7 cellular contexts compared by ENCODE assay signal in the genomic region with DNA sequence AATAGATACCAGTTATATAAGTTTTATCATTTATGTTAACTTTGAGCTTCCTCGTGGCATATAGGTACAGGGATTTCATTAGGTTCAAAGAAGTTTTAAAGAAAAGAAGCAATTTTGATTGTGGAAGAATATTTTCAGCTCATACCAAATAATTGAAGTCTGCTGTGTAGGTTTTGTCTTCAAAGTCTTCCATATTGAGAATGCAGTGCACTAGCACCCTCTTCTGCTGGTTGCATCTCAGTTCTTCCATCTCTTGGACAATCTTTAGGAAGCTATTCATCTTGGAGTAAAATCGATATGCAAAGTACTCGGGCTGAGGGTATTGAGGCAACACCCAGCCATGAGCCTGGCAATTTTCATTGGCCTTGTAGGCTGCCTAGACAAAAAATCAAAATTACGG.
A peak's percentile ranks its signal among the peaks of the same experiment; 100 is the strongest.
DNase-seq lines count a peak whose midpoint lies in the region; ATAC-seq, FAIRE-seq and TF ChIP-seq lines count a peak whose summit lies in the region.
"Not testable (repeated sequence)": the region's sequence is repeated elsewhere in the genome, so short reads cannot be mapped to it uniquely, and the experiment has no call there.

No MANE protein-coding gene starts in this region.

- H3K9me3 Mint-ChIP-seq in Caco-2 (ENCODE audit: unreplicated experiment) = not testable (repeated sequence)

- not testable (repeated sequence) for H3K9me3 ChIP-seq in Caco-2; HCT116 (ENCODE audit: control insufficient read depth in 1 of 2, insufficient read depth in 1 of 2, low read depth in 1 of 2, low read length in 2 of 2); OCI-LY1 (ENCODE audit: low read length); GM12878 (replicated peaks; ENCODE audit: control insufficient read depth, insufficient read depth, low read length); HepG2 (ENCODE audit: low read length)

- not testable (repeated sequence) for H3K27me3 ChIP-seq in Caco-2 (replicated peaks; ENCODE audit: control insufficient read depth, insufficient read depth, low read length); HCT116 (ENCODE audit: insufficient read depth, low read length); OCI-LY1 (ENCODE audit: insufficient read depth, low read length); GM12878 (replicated peaks in 1 of 2; ENCODE audit: control insufficient read depth in 2 of 2, insufficient read depth in 2 of 2, low read length in 1 of 2); HepG2 (ENCODE audit: control insufficient read depth in 1 of 2, insufficient read depth in 2 of 2, low read length in 2 of 2)

- SMC1A ChIA-PET in GM12878 (lab: Charles Lee; ENCODE audit: uncharacterized antibody, unreplicated experiment) = interaction anchor here (0.6 kb wide), 1 partner anchor 1839 kb away, joined by 3 read pairs; no protein-coding TSS in a partner anchor

- not testable (repeated sequence) for H3K9me2 ChIP-seq in HCT116 (ENCODE audit: insufficient read depth); OCI-LY1 (ENCODE audit: low read depth, low read length)

- H3K4me1 ChIP-seq in Caco-2; HCT116 (ENCODE audit: control insufficient read depth in 1 of 2, insufficient read depth in 2 of 2, low read length in 2 of 2); GM12878 (ENCODE audit: control insufficient read depth, insufficient read depth, low read length); HepG2 (ENCODE audit: insufficient read depth, low read length): not testable (repeated sequence)
- peaks cover 24% of the 10 kb centered on the region for H3K4me1 ChIP-seq in OCI-LY1 (ENCODE audit: insufficient read depth, low read length, severe bottlenecking)

- not testable (repeated sequence) for TF ChIP-seq POLR2A in HCT116 (IDR thresholded peaks at IDR 0.05; ENCODE audit: borderline replicate concordance, extremely low read depth, insufficient read depth, insufficient read length); GM12878 (IDR thresholded peaks at IDR 0.05; ENCODE audit: low read depth, low read length); HepG2 (IDR thresholded peaks at IDR 0.05; ENCODE audit: insufficient read depth in 1 of 2, low read depth in 2 of 2, low read length in 2 of 2)

- in situ Hi-C loops in GM12878 (cut with MboI); HepG2 (cut with HindIII; ENCODE audit: extremely low pct_ligation_motif_present, low pct_unique_long_range_greater_than_20kb): not testable (repeated sequence)

- POLR2A ChIA-PET in Caco-2 (lab: Charles Lee); HCT116 (lab: Charles Lee); GM12878 (lab: Charles Lee); HepG2 (lab: Yijun Ruan, JAX): not testable (repeated sequence)

- TF ChIP-seq CTCF in Caco-2 (IDR thresholded peaks at IDR 0.05; ENCODE audit: insufficient read depth in 1 of 2, low read depth in 1 of 2, low read length in 1 of 2, severe bottlenecking in 1 of 2, unreplicated experiment in 1 of 2) (peak; percentile 16 to 37), HCT116 (IDR thresholded peaks at IDR 0.05 in 2 of 3, conservative IDR thresholded peaks at IDR 0.05 in 1 of 3; ENCODE audit: borderline replicate concordance in 1 of 3, insufficient read depth in 1 of 3, low read depth in 2 of 3, low read length in 2 of 3) (peak; percentile 19 to 34 (median 19); a peak in 2 of 6 replicates), OCI-LY1 (IDR thresholded peaks at IDR 0.05; ENCODE audit: low read length) (peak; percentile 8; the same call in 1 of the 2 replicates), GM12878 (IDR thresholded peaks at IDR 0.05 in 2 of 3, conservative IDR thresholded peaks at IDR 0.05 in 1 of 3; ENCODE audit: control insufficient read depth in 2 of 3, extremely low read depth in 1 of 3, insufficient read depth in 1 of 3, low read depth in 3 of 3, low read length in 3 of 3) (peak in 1 of 3 experiments; percentile 7; a peak in 1 of 6 replicates), epithelial cell of esophagus (IDR thresholded peaks at IDR 0.05; ENCODE audit: insufficient read depth, low read depth, low read length, missing control alignments) (peak; percentile 34)
- not testable (repeated sequence) for TF ChIP-seq CTCF in HepG2 (CRISPR knock-in tag; IDR thresholded peaks at IDR 0.05)

- peak; percentile 53 for TF ChIP-seq RAD21 in HCT116 (IDR thresholded peaks at IDR 0.05; ENCODE audit: low read depth)
- TF ChIP-seq RAD21 in GM12878 (IDR thresholded peaks at IDR 0.05; ENCODE audit: insufficient read depth, low read depth, low read length); HepG2 (CRISPR knock-in tag; IDR thresholded peaks at IDR 0.05): not testable (repeated sequence)

- intact Hi-C loops in Caco-2 (cut with micrococcal nuclease; ENCODE audit: unreplicated experiment) = loop anchor here (2.0 kb wide), 1 partner anchor 59 kb away; no protein-coding TSS in a partner anchor
- intact Hi-C loops in HCT116 (cut with micrococcal nuclease) = loop anchor here (5.0 to 10.0 kb wide), 2 partner anchors 213 to 330 kb away; no protein-coding TSS in a partner anchor
- intact Hi-C loops in GM12878 (cut with micrococcal nuclease; ENCODE audit: unreplicated experiment); HepG2 (cut with micrococcal nuclease; ENCODE audit: unreplicated experiment): not testable (repeated sequence)

- not testable (repeated sequence) for H3K4me3 ChIP-seq in Caco-2 (ENCODE audit: low read depth, low read length); HCT116 (replicated peaks in 1 of 2; ENCODE audit: low read depth in 1 of 2, low read length in 2 of 2); OCI-LY1 (ENCODE audit: low read depth, low read length, poor library complexity, severe bottlenecking); GM12878; epithelial cell of esophagus (ENCODE audit: low read length); HepG2 (replicated peaks in 1 of 3; ENCODE audit: insufficient read depth in 1 of 3, low read depth in 2 of 3, low read length in 3 of 3)

- H3K27ac ChIP-seq in HCT116 (ENCODE audit: low read depth, low read length); OCI-LY1 (ENCODE audit: low read depth, low read length, poor library complexity, severe bottlenecking); GM12878 (ENCODE audit: control insufficient read depth, insufficient read depth); HepG2 (ENCODE audit: extremely low read length, insufficient read depth, low read length): not testable (repeated sequence)

- H2AFZ ChIP-seq in HCT116 (ENCODE audit: low read depth, low read length, poor library complexity, severe bottlenecking); OCI-LY1 (ENCODE audit: low read length); GM12878 (ENCODE audit: control insufficient read depth, low read depth, low read length); HepG2 (ENCODE audit: low read length): not testable (repeated sequence)

- ATAC-seq in HCT116 = peak; percentile 95
- ATAC-seq in SK-N-SH treated with all-trans-retinoic acid at 6 μM for 48 hours = peak; percentile 52
- ATAC-seq in GM12878 = peak; percentile 56
- peak; percentile 41; the same call in 1 of the 3 replicates for ATAC-seq in HepG2

- not testable (repeated sequence) for H3K79me2 ChIP-seq in HCT116 (ENCODE audit: insufficient read depth, low read length); OCI-LY1 (ENCODE audit: insufficient read depth, low read length); GM12878 (ENCODE audit: control insufficient read depth, insufficient read depth, low read length); HepG2 (ENCODE audit: insufficient read depth, low read length)

- not testable (repeated sequence) for BruUV-seq in Caco-2 (replicated peaks; lab: Mats Ljungman, UMichigan); HCT116 (replicated peaks; lab: Mats Ljungman, UMichigan); GM12878 (replicated peaks; lab: Mats Ljungman, UMichigan); HepG2 (replicated peaks; lab: Mats Ljungman, UMichigan)

- CTCF ChIA-PET in Caco-2 (lab: Charles Lee) = interaction anchor here (0.6 kb wide), 1 partner anchor 60 kb away, joined by 3 read pairs; no protein-coding TSS in a partner anchor
- CTCF ChIA-PET in HCT116 (lab: Charles Lee) = interaction anchor here (1.2 kb wide), 2 partner anchors 325 to 327 kb away, joined by 3 to 5 read pairs; no protein-coding TSS in a partner anchor
- CTCF ChIA-PET in GM12878 (lab: Yijun Ruan, JAX) = interaction anchor here (1.1 kb wide), 1 partner anchor 60 kb away, joined by 3 read pairs; no protein-coding TSS in a partner anchor
- CTCF ChIA-PET in HepG2 (lab: Yijun Ruan, JAX; ENCODE audit: low intra/inter-chr PET ratio, low total read pairs) = not testable (repeated sequence)

- FAIRE-seq in GM12878 (lab: Jason Lieb, UNC) = not testable (repeated sequence)
- peak; percentile 34 for FAIRE-seq in HepG2 (lab: Jason Lieb, UNC)

- not testable (repeated sequence) for H3K36me3 ChIP-seq in Caco-2 (ENCODE audit: control insufficient read depth, insufficient read depth, low read length); HCT116 (ENCODE audit: control insufficient read depth in 1 of 2, insufficient read depth in 2 of 2, low read length in 2 of 2); OCI-LY1 (ENCODE audit: insufficient read depth, low read length); GM12878 (ENCODE audit: control insufficient read depth in 2 of 2, insufficient read depth in 2 of 2, low read length in 1 of 2); HepG2 (replicated peaks in 1 of 2; ENCODE audit: control insufficient read depth in 1 of 2, insufficient read depth in 2 of 2, low read length in 2 of 2)

- H4K20me1 ChIP-seq in HCT116 (ENCODE audit: insufficient read depth); OCI-LY1 (ENCODE audit: insufficient read depth, low read length); GM12878 (ENCODE audit: control insufficient read depth, insufficient read depth); HepG2 (ENCODE audit: insufficient read depth, low read length): not testable (repeated sequence)

- not testable (repeated sequence) for TF ChIP-seq EP300 in GM12878 (IDR thresholded peaks at IDR 0.05; ENCODE audit: borderline replicate concordance in 1 of 2, control insufficient read depth in 1 of 2, low read depth in 2 of 2, low read length in 2 of 2); HepG2 (IDR thresholded peaks at IDR 0.05; ENCODE audit: low read depth in 2 of 2, low read length in 2 of 2); HepG2 (CRISPR knock-in tag; IDR thresholded peaks at IDR 0.05; ENCODE audit: borderline replicate concordance)

- H3K9ac ChIP-seq in HCT116 (ENCODE audit: low read length); OCI-LY1 (ENCODE audit: low read length); GM12878 (ENCODE audit: control insufficient read depth, insufficient read depth, low read length); HepG2 (ENCODE audit: insufficient read depth, low read depth, low read length): not testable (repeated sequence)

- not testable (repeated sequence) for H3K4me2 ChIP-seq in HCT116 (ENCODE audit: low read length); OCI-LY1 (ENCODE audit: low read length); GM12878 (ENCODE audit: control insufficient read depth, insufficient read depth); HepG2 (ENCODE audit: low read depth, low read length)

- not testable (repeated sequence) for H3K36me3 Mint-ChIP-seq in Caco-2 (ENCODE audit: insufficient read depth, unreplicated experiment)

- H3K27ac Mint-ChIP-seq in Caco-2 (ENCODE audit: unreplicated experiment) = not testable (repeated sequence)

- not testable (repeated sequence) for DNase-seq in Caco-2; HCT116 (ENCODE audit: low read depth, low spot score); GM12878 (ENCODE audit: low read depth, low spot score); epithelial cell of esophagus (ENCODE audit: low read depth); HepG2 (ENCODE audit: low spot score)

- 64% methylated on average over 4 of the region's 4 CpGs for WGBS in GM12878 (ENCODE audit: insufficient coverage, insufficient replicate concordance, low lambda C conversion rate, missing lambda C conversion rate)
- 0% methylated on average over 4 of the region's 4 CpGs for WGBS in HepG2 (ENCODE audit: low lambda C conversion rate)

- not testable (repeated sequence) for H3K4me3 Mint-ChIP-seq in Caco-2 (ENCODE audit: unreplicated experiment)

- not testable (repeated sequence) for H3K27me3 Mint-ChIP-seq in Caco-2 (ENCODE audit: insufficient read depth, unreplicated experiment)

- H3K4me1 Mint-ChIP-seq in Caco-2 (ENCODE audit: low read depth, unreplicated experiment) = not testable (repeated sequence)

- RAD21 ChIA-PET in HCT116 (lab: Charles Lee; ENCODE audit: low non-redundant PET in 1 of 2, low total read pairs in 2 of 2, uncharacterized antibody in 2 of 2, unreplicated experiment in 2 of 2); GM12878 (lab: Charles Lee; ENCODE audit: unreplicated experiment): not testable (repeated sequence)

- H3F3A ChIP-seq in OCI-LY1 (ENCODE audit: insufficient read depth, low read length) = not testable (repeated sequence)

Comparison
In these comparisons a context has a peak if more than half of its experiments do, and no peak if none do; other contexts are left out.
1. ATAC-seq: peak in every context shown above with its lines; median percentile 95 in HCT116; 56 in GM12878; 52 in SK-N-SH treated with all-trans-retinoic acid at 6 μM for 48 hours; 41 in HepG2.